1 cellular context compared by ENCODE assay signal in genomic region chr16:11604783-11605563, GRCh38.
A peak's percentile ranks its signal among the peaks of the same experiment; 100 is the strongest.
TF ChIP-seq lines count a peak whose summit lies in the region.

No MANE protein-coding gene starts in this region.

TF ChIP-seq in K562, 482 proteins besides CTCF, POLR2A, EP300 and RAD21:
- TF ChIP-seq SFPQ (IDR thresholded peaks at IDR 0.05; ENCODE audit: low read depth, low read length) (no peak), ATF6 (CRISPR knock-in tag; IDR thresholded peaks at IDR 0.05) (no peak), KDM2B (CRISPR knock-in tag; IDR thresholded peaks at IDR 0.05) (no peak), EGR1 (conservative IDR thresholded peaks at IDR 0.05) (peak; percentile 57; the same call in 1 of the 2 replicates), TEAD2 (tag; IDR thresholded peaks at IDR 0.05) (no peak), FOS (IDR thresholded peaks at IDR 0.05; ENCODE audit: extremely low read depth, insufficient read length) (no peak), ZNF79 (CRISPR knock-in tag; IDR thresholded peaks at IDR 0.05; ENCODE audit: low read depth) (no peak)
TF ChIP-seq in K562: peak in this region for 1.
